Comparison of ENCODE assay signal across 20 cellular contexts in genomic region chr17:82152556-82153294, GRCh38. TPM values are rescaled to one million over a fixed set of nuclear protein-coding genes. Genes with fewer than 3 reads are reported as not detected.
DNase-seq lines count a peak whose midpoint lies in the region; ATAC-seq and TF ChIP-seq lines count a peak whose summit lies in the region.
"Had no signal": no experiment of that assay in that cellular context is flagged by ENCODE, and none has a peak within 500 bp of the region (broad histone marks: within the 10 kb centered on the region; RNA-seq: fewer than 3 reads in every experiment).

No MANE protein-coding gene starts in this region.

- H3K4me3 ChIP-seq in breast epithelium (peak overlapping the region in 1 of 3 donors; percentile 22), mammary epithelial cell (replicated peaks in 1 of 3; ENCODE audit: insufficient read depth in 1 of 3, low read depth in 2 of 3, low read length in 3 of 3) (no peak overlapping the region), mucosa of descending colon (no peak overlapping the region), aorta (ENCODE audit: low read length in 2 of 2) (no peak overlapping the region)
- H3K4me3 ChIP-seq: ascending aorta, colonic mucosa, gastroesophageal sphincter, uterus had no signal

- H3K27me3 ChIP-seq in breast epithelium: no peaks in the 10 kb centered on the region
- H3K27me3 ChIP-seq in mammary epithelial cell (ENCODE audit: insufficient read depth, low read length): no peaks in the 10 kb centered on the region
- no peaks in the 10 kb centered on the region for H3K27me3 ChIP-seq in aorta (ENCODE audit: control insufficient read depth in 1 of 2, insufficient read depth in 2 of 2, low read length in 1 of 2)
- H3K27me3 ChIP-seq: ascending aorta, colonic mucosa, gastroesophageal sphincter, uterus had no signal

- no peak overlapping the region for H3K9ac ChIP-seq in mammary epithelial cell (ENCODE audit: insufficient read depth, low read length)

- no TSS peak for BruUV-seq in mammary epithelial cell (replicated peaks; lab: Mats Ljungman, UMichigan)

- in situ Hi-C loops in mammary epithelial cell (cut with MboI; ENCODE audit: low sequenced_read_pairs in 2 of 2): loop anchor here in 1 of 2 donors (25.0 kb wide), 1 partner anchor 115 kb away; the partner anchor contains the start of genes DCXR and RAC3

- H3K9me3 ChIP-seq in breast epithelium (no peaks in the 10 kb centered on the region), mammary epithelial cell (replicated peaks; ENCODE audit: insufficient read depth, low read length) (no peaks in the 10 kb centered on the region), mucosa of descending colon (no peaks in the 10 kb centered on the region), aorta (ENCODE audit: control insufficient read depth, low read length) (no peaks in the 10 kb centered on the region)
- H3K9me3 ChIP-seq: ascending aorta, colonic mucosa, gastroesophageal sphincter, uterus had no signal

- no peaks in the 10 kb centered on the region for H4K20me1 ChIP-seq in mammary epithelial cell (ENCODE audit: insufficient read depth, low read length)

- ATAC-seq in esophagus mucosa (peak; percentile 62), mucosa of descending colon (peak; percentile 89), aorta (ENCODE audit: low FRiP score) (peak; percentile 4), GM21723 (IDR thresholded peaks at IDR 0.05; ENCODE audit: unreplicated experiment) (no peak), HG02970 (IDR thresholded peaks at IDR 0.05; ENCODE audit: low FRiP score, unreplicated experiment) (no peak)

- DNase-seq in breast epithelium (ENCODE audit: low spot score in 2 of 2) (peak; percentile 75 to 76), mammary epithelial cell (no peak), mucosa of descending colon (peak in 1 of 3 donors; percentile 80), aorta (no peak), H4 (ENCODE audit: low spot score) (no peak)
- DNase-seq: activated CD4-positive, CD25-positive, alpha-beta regulatory T cell treated with anti-CD3 and anti-CD28 coated beads, Interleukin-2, amount 50 U/mL, for 72 hours; activated CD8-positive, alpha-beta memory T cell treated with anti-CD3 and anti-CD28 coated beads, Interleukin-2, amount 50 U/mL, for 4 hours; activated naive CD4-positive, alpha-beta T cell; colonic mucosa; DMS79 treated with DMSO at 0.1 percent for 48 hours; NCI-H524; stimulated activated CD4-positive, alpha-beta T cell treated with anti-CD3 and anti-CD28 coated beads, Interleukin-15, amount 100 ng/mL, for 24 hours; stimulated activated naive CD4-positive, alpha-beta T cell; T-helper 2 cell; uterus had no signal

- H2AFZ ChIP-seq in mammary epithelial cell (ENCODE audit: low read depth, low read length): no peak overlapping the region

- TF ChIP-seq POLR2A in breast epithelium (IDR thresholded peaks at IDR 0.05): no peak

- peak overlapping the region; percentile 87 to 97 for H3K27ac ChIP-seq in breast epithelium
- H3K27ac ChIP-seq in mammary epithelial cell (ENCODE audit: insufficient read depth, low read depth, low read length): no peak overlapping the region
- no peak overlapping the region for H3K27ac ChIP-seq in aorta (ENCODE audit: low read depth in 1 of 2, low read length in 2 of 2)
- H3K27ac ChIP-seq: ascending aorta, colonic mucosa, gastroesophageal sphincter, uterus had no signal

- intact Hi-C loops in breast epithelium (cut with DNase I; ENCODE audit: low total_unique reads): loop anchor here (1.0 to 5.0 kb wide), 2 partner anchors 46 to 120 kb away; partner anchors contain the start of gene RAC3
- intact Hi-C loops in mammary epithelial cell (cut with micrococcal nuclease): loop anchor here (2.0 kb wide), 1 partner anchor 192 kb away; the partner anchor contains the start of gene NOTUM
- intact Hi-C loops in mucosa of descending colon (cut with DNase I, micrococcal nuclease): loop anchor here (5.0 to 10.0 kb wide), 2 partner anchors 118 to 120 kb away; partner anchors contain the start of genes RAC3 (in 2 of the 2) and DCXR (in 1 of the 2)
- intact Hi-C loops in aorta (cut with DNase I): loop anchor here (10.0 kb wide), 1 partner anchor 198 kb away; no protein-coding TSS in a partner anchor

- dilution Hi-C loops in mammary epithelial cell (cut with HindIII; ENCODE audit: low sequenced_read_pairs): no loop called here

- H3K4me2 ChIP-seq in mammary epithelial cell (ENCODE audit: insufficient read depth, low read depth, low read length): no peak overlapping the region

- H3K36me3 ChIP-seq in breast epithelium (no peaks in the 10 kb centered on the region), mammary epithelial cell (ENCODE audit: insufficient read depth, low read length) (no peaks in the 10 kb centered on the region), mucosa of descending colon (ENCODE audit: low read depth) (no peaks in the 10 kb centered on the region), aorta (ENCODE audit: control insufficient read depth in 1 of 2, insufficient read depth in 2 of 2, low read length in 1 of 2) (no peaks in the 10 kb centered on the region)
- H3K36me3 ChIP-seq: colonic mucosa, uterus had no signal

- no peaks in the 10 kb centered on the region for H3K79me2 ChIP-seq in mammary epithelial cell (ENCODE audit: insufficient read depth, low read length)

- H3K4me1 ChIP-seq in breast epithelium (peaks cover 5 to 6% of the 10 kb centered on the region in 2 donors), mammary epithelial cell (ENCODE audit: insufficient read depth, low read length) (no peaks in the 10 kb centered on the region), mucosa of descending colon (ENCODE audit: low read depth) (no peaks in the 10 kb centered on the region), aorta (ENCODE audit: control insufficient read depth in 1 of 2, insufficient read depth in 2 of 2, low read length in 2 of 2) (no peaks in the 10 kb centered on the region)
- H3K4me1 ChIP-seq: ascending aorta, colonic mucosa, gastroesophageal sphincter, uterus had no signal

- TF ChIP-seq CTCF in breast epithelium (IDR thresholded peaks at IDR 0.05): no peak
- TF ChIP-seq CTCF in mammary epithelial cell (conservative IDR thresholded peaks at IDR 0.05 in 1 of 2, IDR thresholded peaks at IDR 0.05 in 1 of 2; ENCODE audit: extremely low read depth in 1 of 2, insufficient read depth in 1 of 2, low read depth in 1 of 2, low read length in 2 of 2): no peak
- no peak for TF ChIP-seq CTCF in mucosa of descending colon (IDR thresholded peaks at IDR 0.05)

- CTCF ChIA-PET in mammary epithelial cell (lab: Charles Lee; ENCODE audit: low non-redundant PET): no interaction called here

- WGBS in mammary epithelial cell (ENCODE audit: low coverage, missing lambda C conversion rate): 92% methylated on average over 7 of the region's 22 CpGs
- 88% methylated on average over 19 to 22 of the region's 22 CpGs for WGBS in aorta, 2 donors

RNA-seq across cellular contexts. Expression of gene FASN, which starts 54.7 kb away (rescaled TPM):
- total RNA-seq in breast epithelium: 100 to 1,000 TPM in 1 of 3 donors, 10 to 100 TPM in 2; 95.4 to 590 (median 98.6) TPM
- 100 to 1,000 TPM; 126 to 452 TPM for total RNA-seq in mammary epithelial cell
- 217 TPM for polyA plus RNA-seq in mammary epithelial cell
- 278 TPM for polyA minus RNA-seq in mammary epithelial cell
- 352 TPM for total RNA-seq in esophagus mucosa
- total RNA-seq in mucosa of descending colon: 100 to 1,000 TPM in 2 of 3 donors, 10 to 100 TPM in 1; 87.2 to 115 (median 102) TPM
- total RNA-seq in aorta: 10 to 100 TPM; 42.2 to 64.0 TPM
- polyA plus RNA-seq in aorta: 10 to 100 TPM in 1 of 2 donors, 1 to 10 TPM in 1; 4.3 to 10.4 TPM
- total RNA-seq in H4 (2014; rRNA removed; shearing (Covaris generic)): 36.7 and 48.7 TPM in 2 replicates

RNA-seq across cellular contexts. Expression of gene CCDC57, which starts 59.9 kb away (rescaled TPM):
- total RNA-seq in breast epithelium (10 to 100 TPM; 13.4 to 56.9 (median 52.8) TPM), mammary epithelial cell (10 to 100 TPM; 24.8 to 52.0 TPM), esophagus mucosa (23.2 TPM), mucosa of descending colon (10 to 100 TPM; 41.3 to 46.3 (median 45.4) TPM), aorta (10 to 100 TPM; 31.2 to 53.4 TPM)
- polyA plus RNA-seq in mammary epithelial cell (14.1 TPM), aorta (100 to 1,000 TPM in 1 of 2 donors, 10 to 100 TPM in 1; 17.8 to 145 TPM)
- polyA minus RNA-seq in mammary epithelial cell: 7.5 TPM
- total RNA-seq in H4 (2014; rRNA removed; shearing (Covaris generic)): 1.8 and 4.7 TPM in 2 replicates

Comparison
In these comparisons a context has a peak if more than half of its experiments do, and no peak if none do; other contexts are left out.
1. DNase-seq: peak in breast epithelium (2 of 2); none in mammary epithelial cell (single experiment), aorta (0 of 2) and H4 (single experiment).
2. H3K27ac ChIP-seq: peak in breast epithelium (2 of 2); none in mammary epithelial cell (single experiment) and aorta (0 of 2).
3. ATAC-seq: peak in esophagus mucosa (single experiment), mucosa of descending colon (single experiment) and aorta (single experiment); none in GM21723 (single experiment) and HG02970 (single experiment).